14 cellular contexts compared by ENCODE assay signal in genomic region chr15:75669879-75670212, GRCh38. TPM values are rescaled to one million over a fixed set of nuclear protein-coding genes. Genes with fewer than 3 reads are reported as not detected.
"Had no signal": no experiment of that assay in that cellular context is flagged by ENCODE, and none has a peak within 500 bp of the region (broad histone marks: within the 10 kb centered on the region; RNA-seq: fewer than 3 reads in every experiment).

No MANE protein-coding gene starts in this region.

- H3K4me3 ChIP-seq: hepatocyte, prostate gland, right lobe of liver, SK-N-MC, upper lobe of left lung had no signal

- ATAC-seq: right lobe of liver had no signal

- H3K36me3 ChIP-seq: brain microvascular endothelial cell, prostate gland, right lobe of liver, upper lobe of left lung had no signal

- H3K27ac Mint-ChIP-seq: activated CD4-positive, alpha-beta T cell treated with anti-CD3 and anti-CD28 coated beads, Interleukin-2, amount 10 ng/mL, durations not matched to agents 24 days and 14 days; activated T-helper 2 cell treated with anti-CD3 and anti-CD28 coated beads, Interferon-gamma antibody, Interleukin-2, Interleukin-4, amounts not matched to agents 10 μg/mL and 5 μg/mL and 100 μg/mL, durations not matched to agents 14 hours and 24 hours and 36 hours; T-helper 1 cell treated with Interleukin-12 subunit alpha and Interleukin-12 subunit beta and Interleukin-4 antibody, amounts not matched to agents 30 μg/mL and 1 μg/mL, for 36 hours had no signal

- H3K9me3 ChIP-seq: prostate gland, right lobe of liver, upper lobe of left lung had no signal

- H3K4me2 ChIP-seq: hepatocyte had no signal

- H2AFZ ChIP-seq: hepatocyte had no signal

- H3K4me1 Mint-ChIP-seq: activated CD4-positive, alpha-beta T cell treated with anti-CD3 and anti-CD28 coated beads, Interleukin-2, amount 10 ng/mL, durations not matched to agents 24 days and 14 days; naive B cell; stimulated activated naive B cell treated with anti-CD40 and anti-IgM and Interleukin-4, amounts not matched to agents 10 μg/mL and 1 μg/mL and 100 μg/mL, for 72 hours had no signal

- H3K4me3 Mint-ChIP-seq: activated CD4-positive, alpha-beta T cell treated with anti-CD3 and anti-CD28 coated beads, Interleukin-2, amount 10 ng/mL, durations not matched to agents 24 days and 14 days; naive B cell; stimulated activated naive B cell treated with anti-CD40 and anti-IgM and Interleukin-4, amounts not matched to agents 10 μg/mL and 1 μg/mL and 100 μg/mL, for 72 hours; T-helper 1 cell treated with Interleukin-12 subunit alpha and Interleukin-12 subunit beta and Interleukin-4 antibody, amounts not matched to agents 30 μg/mL and 1 μg/mL, for 36 hours had no signal

- DNase-seq: activated CD4-positive, alpha-beta T cell treated with anti-CD3 and anti-CD28 coated beads, Interleukin-2, amount 10 ng/mL, durations not matched to agents 24 days and 14 days; activated naive CD4-positive, alpha-beta T cell treated with anti-CD3 and anti-CD28 coated beads, Interleukin-2, amount 50 U/mL, for 16 hours; activated T-cell treated with anti-CD3 and anti-CD28 coated beads for 4 hours; brain microvascular endothelial cell; naive B cell; right lobe of liver; stimulated activated CD4-positive, alpha-beta T cell treated with anti-CD3 and anti-CD28 coated beads, Interleukin-2, amount 100 ng/mL, for 24 hours; stimulated activated naive B cell treated with anti-CD40 and anti-IgM and Interleukin-4, amounts not matched to agents 10 μg/mL and 1 μg/mL and 100 μg/mL, for 72 hours; upper lobe of left lung had no signal

- H3K27ac ChIP-seq: brain microvascular endothelial cell, hepatocyte, prostate gland, right lobe of liver, SK-N-MC had no signal

- H3K36me3 Mint-ChIP-seq: naive B cell; stimulated activated naive B cell treated with anti-CD40 and anti-IgM and Interleukin-4, amounts not matched to agents 10 μg/mL and 1 μg/mL and 100 μg/mL, for 72 hours had no signal

- H3K27me3 Mint-ChIP-seq: activated CD4-positive, alpha-beta T cell treated with anti-CD3 and anti-CD28 coated beads, Interleukin-2, amount 10 ng/mL, durations not matched to agents 24 days and 14 days had no signal

- H3K27me3 ChIP-seq: brain microvascular endothelial cell, hepatocyte, right lobe of liver, upper lobe of left lung had no signal

- H3K9me3 Mint-ChIP-seq: activated CD4-positive, alpha-beta T cell treated with anti-CD3 and anti-CD28 coated beads, Interleukin-2, amount 10 ng/mL, durations not matched to agents 24 days and 14 days; activated T-helper 2 cell treated with anti-CD3 and anti-CD28 coated beads, Interferon-gamma antibody, Interleukin-2, Interleukin-4, amounts not matched to agents 10 μg/mL and 5 μg/mL and 100 μg/mL, durations not matched to agents 14 hours and 24 hours and 36 hours; naive B cell; stimulated activated naive B cell treated with anti-CD40 and anti-IgM and Interleukin-4, amounts not matched to agents 10 μg/mL and 1 μg/mL and 100 μg/mL, for 72 hours; T-helper 1 cell treated with Interleukin-12 subunit alpha and Interleukin-12 subunit beta and Interleukin-4 antibody, amounts not matched to agents 30 μg/mL and 1 μg/mL, for 36 hours had no signal

RNA-seq across cellular contexts. Expression of gene CSPG4, which starts 42.8 kb away (rescaled TPM):
- total RNA-seq: activated CD4-positive, alpha-beta T cell treated with anti-CD3 and anti-CD28 coated beads, Interleukin-2, amount 10 ng/mL, durations not matched to agents 24 days and 14 days had no signal
